Comparison of ENCODE assay signal across 1 cellular context in genomic region chr17:74453665-74454196, GRCh38.
TF ChIP-seq lines count a peak whose summit lies in the region.

No MANE protein-coding gene starts in this region.

TF ChIP-seq in GM23338, 12 proteins besides CTCF, POLR2A, EP300 and RAD21 (continued from another document):
- TF ChIP-seq REST (IDR thresholded peaks at IDR 0.05; ENCODE audit: unreplicated experiment) = no peak
